In the genomic region with DNA sequence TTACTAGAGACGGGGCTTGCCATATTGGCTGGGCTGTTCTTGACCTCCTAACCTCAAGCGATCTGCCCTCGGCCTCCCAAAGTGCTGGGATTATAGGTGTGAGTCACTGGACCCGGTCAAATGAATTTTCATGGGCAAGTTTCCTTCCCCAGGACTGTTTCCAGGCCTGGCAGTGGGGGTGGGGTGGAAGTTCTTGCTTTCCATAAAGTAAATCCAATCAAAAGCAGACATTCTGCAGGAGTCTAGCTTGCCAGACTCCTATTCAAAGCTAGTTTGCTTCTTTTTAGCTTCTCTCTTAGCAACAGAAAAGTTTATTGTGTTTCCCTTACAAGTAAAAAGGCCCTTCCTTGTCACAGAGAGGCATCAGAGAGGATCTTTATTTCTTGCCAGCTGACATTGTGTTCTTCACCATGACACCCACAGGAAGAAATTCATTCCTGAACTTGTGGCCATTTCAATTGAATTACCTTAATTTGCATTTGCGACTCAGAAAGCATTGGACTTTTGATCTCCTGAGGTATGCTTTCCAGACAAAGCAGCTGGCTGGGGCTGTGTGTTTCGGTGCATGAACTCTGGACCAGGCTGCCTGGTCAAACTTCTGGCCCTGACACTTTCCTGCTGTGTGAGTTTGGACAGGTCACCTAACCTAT, we compare ENCODE assay signal across 14 cellular contexts. TPM values are rescaled to one million over a fixed set of nuclear protein-coding genes. Genes with fewer than 3 reads are reported as not detected.
DNase-seq lines count a peak whose midpoint lies in the region; TF ChIP-seq lines count a peak whose summit lies in the region.
"Had no signal": no experiment of that assay in that cellular context is flagged by ENCODE, and none has a peak within 500 bp of the region (broad histone marks: within the 10 kb centered on the region; RNA-seq: fewer than 3 reads in every experiment).

No MANE protein-coding gene starts in this region.

- H3K4me3 Mint-ChIP-seq in endodermal cell, result no peak overlapping the region
- H3K4me3 Mint-ChIP-seq: activated T-cell treated with anti-CD3 and anti-CD28 coated beads, Interleukin-2, amount 50 U/mL, for 4 hours; memory B cell had no signal

- no peak overlapping the region for H4K5ac ChIP-seq in mesendoderm (ENCODE audit: low read length)

- H3K27ac ChIP-seq in endodermal cell (ENCODE audit: low read depth, low read length) (peak overlapping the region; percentile 95), mesendoderm (ENCODE audit: low read depth, low read length) (no peak overlapping the region)
- H3K27ac ChIP-seq: gastrocnemius medialis, skin epidermis, VCaP had no signal

- H3K18ac ChIP-seq in mesendoderm (ENCODE audit: low read length), result no peak overlapping the region

- H3K27ac Mint-ChIP-seq in endodermal cell, result no peak overlapping the region
- H3K27ac Mint-ChIP-seq: memory B cell had no signal

- no peaks in the 10 kb centered on the region for H3K79me2 ChIP-seq in mesendoderm (ENCODE audit: control insufficient read depth, insufficient read depth, low read length)

- no peak overlapping the region for H3K23ac ChIP-seq in mesendoderm (ENCODE audit: low read length)

- H3K4me1 ChIP-seq in endodermal cell (ENCODE audit: control insufficient read depth, insufficient read depth, low read length) (peaks cover 2% of the 10 kb centered on the region), mesendoderm (ENCODE audit: control insufficient read depth, low read depth, low read length) (peaks cover 4% of the 10 kb centered on the region)
- H3K4me1 ChIP-seq: gastrocnemius medialis had no signal

- H3K4me1 Mint-ChIP-seq in endodermal cell, result peaks cover 16% of the 10 kb centered on the region
- H3K4me1 Mint-ChIP-seq: memory B cell had no signal

- no peaks in the 10 kb centered on the region for H3K36me3 Mint-ChIP-seq in endodermal cell (ENCODE audit: low read depth)

- no peaks in the 10 kb centered on the region for H3K27me3 ChIP-seq in endodermal cell (ENCODE audit: control insufficient read depth, insufficient read depth, low read length, poor library complexity, severe bottlenecking)
- no peaks in the 10 kb centered on the region for H3K27me3 ChIP-seq in mesendoderm (ENCODE audit: insufficient read depth, low read length, poor library complexity)
- H3K27me3 ChIP-seq: gastrocnemius medialis had no signal

- H2BK15ac ChIP-seq in mesendoderm (replicated peaks; ENCODE audit: low read depth), result no peak overlapping the region

- H3K4me2 ChIP-seq in mesendoderm (ENCODE audit: low read length), result no peak overlapping the region

- 72 to 80% methylated on average over 4 to 6 of the region's 6 CpGs for WGBS in endodermal cell (ENCODE audit: insufficient coverage in 1 of 2, insufficient read length in 1 of 2), 2 experiments
- no CpG with 5 or more reads among the region's 6 CpGs for WGBS in mesendoderm (ENCODE audit: extremely low coverage, insufficient coverage, low lambda C conversion rate)

- no peaks in the 10 kb centered on the region for H3K36me3 ChIP-seq in endodermal cell (ENCODE audit: control insufficient read depth, insufficient read depth, low read length)
- no peaks in the 10 kb centered on the region for H3K36me3 ChIP-seq in mesendoderm (ENCODE audit: control insufficient read depth, insufficient read depth, low read length)
- H3K36me3 ChIP-seq: gastrocnemius medialis had no signal

- no peak overlapping the region for H3K4ac ChIP-seq in mesendoderm (ENCODE audit: low read depth, low read length)

- no peaks in the 10 kb centered on the region for H3K79me1 ChIP-seq in mesendoderm (ENCODE audit: low read length)

- H2BK120ac ChIP-seq in mesendoderm (ENCODE audit: low read depth, low read length), result no peak overlapping the region

- DNase-seq in AG08395 (ENCODE audit: low spot score) (peak; percentile 43), LHCN-M2 (ENCODE audit: low read depth) (peak; percentile 39), endodermal cell (no peak), myocyte (ENCODE audit: low read depth) (peak; percentile 30), mesenteric fat pad (ENCODE audit: low spot score) (no peak), mesendoderm (no peak), NCI-H345 treated with DMSO at 0.1 percent for 48 hours (lab: John Stamatoyannopoulos, UW; ENCODE audit: unreplicated experiment) (no peak)
- no peak for DNase-seq in stimulated activated CD4-positive, alpha-beta T cell treated with anti-CD3 and anti-CD28 coated beads, Interleukin-4, amount 100 ng/mL, for 24 hours
- DNase-seq: activated T-cell treated with anti-CD3 and anti-CD28 coated beads, Interleukin-2, amount 50 U/mL, for 4 hours; gastrocnemius medialis; NCI-H2107 had no signal

- no peaks in the 10 kb centered on the region for H3K9me3 Mint-ChIP-seq in endodermal cell

- no peak overlapping the region for H3K56ac ChIP-seq in mesendoderm (ENCODE audit: low read length)

- H3K4me3 ChIP-seq in endodermal cell (ENCODE audit: low read length), result no peak overlapping the region
- H3K4me3 ChIP-seq in mesendoderm (ENCODE audit: low read length), result no peak overlapping the region
- H3K4me3 ChIP-seq: gastrocnemius medialis, skin epidermis had no signal

- H3K9ac ChIP-seq in endodermal cell (ENCODE audit: extremely low read depth, low read length, poor library complexity, severe bottlenecking) (no peak overlapping the region), mesendoderm (ENCODE audit: low read length) (no peak overlapping the region)

- H3K9me3 ChIP-seq in endodermal cell (ENCODE audit: control insufficient read depth, low read length), result no peaks in the 10 kb centered on the region
- H3K9me3 ChIP-seq: gastrocnemius medialis had no signal

- H2AK5ac ChIP-seq in mesendoderm (ENCODE audit: low read length), result no peak overlapping the region

- no peak overlapping the region for H2BK5ac ChIP-seq in mesendoderm (ENCODE audit: low read length)

- TF ChIP-seq CTCF in endodermal cell (conservative IDR thresholded peaks at IDR 0.05), result no peak

- no peak overlapping the region for H4K8ac ChIP-seq in mesendoderm (ENCODE audit: low read depth, low read length)

- H3K27me3 Mint-ChIP-seq in endodermal cell (ENCODE audit: insufficient read depth), result no peaks in the 10 kb centered on the region

RNA-seq across cellular contexts. Expression of a gene that starts 37.9 kb away (rescaled TPM):
- total RNA-seq in LHCN-M2 (2014; rRNA removed), result not detected in 2 replicates
- 0.21 TPM for polyA plus RNA-seq in LHCN-M2 (2012)
- 1 to 10 TPM; 2.0 to 2.4 TPM for total RNA-seq in endodermal cell
- 39.1 TPM for polyA plus RNA-seq in endodermal cell (2013, experiment 1 of 2)
- 41.6 TPM for polyA plus RNA-seq in endodermal cell (2013, experiment 2 of 2)
- 0.64 TPM in 1 of 2 replicates, not detected in the other for total RNA-seq in myocyte
- polyA plus RNA-seq in myocyte (2012), result 0.53 TPM
- total RNA-seq in mesenteric fat pad, result 0.32 TPM
- polyA plus RNA-seq in mesendoderm (2013, experiment 1 of 2), result 19.4 TPM
- polyA plus RNA-seq in mesendoderm (2013, experiment 2 of 2), result 20.3 TPM
- total RNA-seq: activated T-cell treated with anti-CD3 and anti-CD28 coated beads, Interleukin-2, amount 50 U/mL, for 4 hours had no signal

Comparison
In these comparisons a context has a peak if more than half of its experiments do, and no peak if none do; other contexts are left out.
1. DNase-seq: peak in AG08395 (single experiment), LHCN-M2 (single experiment) and myocyte (single experiment); none in endodermal cell (single experiment), mesenteric fat pad (single experiment), mesendoderm (single experiment), NCI-H345 treated with DMSO at 0.1 percent for 48 hours (single experiment) and stimulated activated CD4-positive, alpha-beta T cell treated with anti-CD3 and anti-CD28 coated beads, Interleukin-4, amount 100 ng/mL, for 24 hours (single experiment).